Comparison of ENCODE assay signal across 14 cellular contexts in genomic region chr2:229044581-229044980, GRCh38.
"Had no signal": no experiment of that assay in that cellular context is flagged by ENCODE, and none has a peak within 500 bp of the region (broad histone marks: within the 10 kb centered on the region; RNA-seq: fewer than 3 reads in every experiment).

No MANE protein-coding gene starts in this region.

- H3K36me3 ChIP-seq: gastroesophageal sphincter, tibial artery, vagina had no signal

- H3K4me1 ChIP-seq: gastroesophageal sphincter, tibial artery, vagina had no signal

- H3K27me3 Mint-ChIP-seq: activated naive CD4-positive, alpha-beta T cell treated with anti-CD3 and anti-CD28 coated beads, Interleukin-2, amount 10 ng/mL, durations not matched to agents 7 days and 5 days; T-cell had no signal

- H3K27ac Mint-ChIP-seq: activated naive CD4-positive, alpha-beta T cell treated with anti-CD3 and anti-CD28 coated beads, Interleukin-2, amount 10 ng/mL, durations not matched to agents 7 days and 5 days; activated T-helper 2 cell treated with anti-CD3 and anti-CD28 coated beads, Interferon-gamma antibody, Interleukin-2, Interleukin-4, amounts not matched to agents 10 μg/mL and 5 μg/mL and 100 μg/mL, durations not matched to agents 14 hours and 24 hours and 36 hours; stimulated activated effector memory CD8-positive, alpha-beta T cell treated with anti-CD3 and anti-CD28 coated beads, Interleukin-12 subunit alpha, Interleukin-12 subunit beta, amount 100 ng/mL, for 72 hours; T-cell had no signal

- H3K4me1 Mint-ChIP-seq: activated naive CD4-positive, alpha-beta T cell treated with anti-CD3 and anti-CD28 coated beads, Interleukin-2, amount 10 ng/mL, durations not matched to agents 7 days and 5 days; stimulated activated effector memory CD8-positive, alpha-beta T cell treated with anti-CD3 and anti-CD28 coated beads, Interleukin-12 subunit alpha, Interleukin-12 subunit beta, amount 100 ng/mL, for 72 hours; T-cell had no signal

- H3K9me3 Mint-ChIP-seq: activated naive CD4-positive, alpha-beta T cell treated with anti-CD3 and anti-CD28 coated beads, Interleukin-2, amount 10 ng/mL, durations not matched to agents 7 days and 5 days; activated T-helper 2 cell treated with anti-CD3 and anti-CD28 coated beads, Interferon-gamma antibody, Interleukin-2, Interleukin-4, amounts not matched to agents 10 μg/mL and 5 μg/mL and 100 μg/mL, durations not matched to agents 14 hours and 24 hours and 36 hours; neural crest cell had no signal

- H3K4me3 ChIP-seq: dorsolateral prefrontal cortex, gastroesophageal sphincter, hepatocyte, tibial artery, vagina had no signal

- H3K36me3 Mint-ChIP-seq: activated naive CD4-positive, alpha-beta T cell treated with anti-CD3 and anti-CD28 coated beads, Interleukin-2, amount 10 ng/mL, durations not matched to agents 7 days and 5 days; stimulated activated effector memory CD8-positive, alpha-beta T cell treated with anti-CD3 and anti-CD28 coated beads, Interleukin-12 subunit alpha, Interleukin-12 subunit beta, amount 100 ng/mL, for 72 hours; T-cell had no signal

- DNase-seq: activated CD4-positive, alpha-beta T cell treated with anti-CD3 and anti-CD28 coated beads for 48 hours; activated CD8-positive, alpha-beta memory T cell treated with anti-CD3 and anti-CD28 coated beads for 24 hours; activated naive CD4-positive, alpha-beta T cell treated with anti-CD3 and anti-CD28 coated beads, Interleukin-2, amount 10 ng/mL, durations not matched to agents 7 days and 5 days; amniotic stem cell; dorsolateral prefrontal cortex; T-cell; tibial artery had no signal

- H3K27ac ChIP-seq: dorsolateral prefrontal cortex, gastroesophageal sphincter, hepatocyte, tibial artery, vagina had no signal

- H3K4me3 Mint-ChIP-seq: activated naive CD4-positive, alpha-beta T cell treated with anti-CD3 and anti-CD28 coated beads, Interleukin-2, amount 10 ng/mL, durations not matched to agents 7 days and 5 days; neural crest cell; stimulated activated effector memory CD8-positive, alpha-beta T cell treated with anti-CD3 and anti-CD28 coated beads, Interleukin-12 subunit alpha, Interleukin-12 subunit beta, amount 100 ng/mL, for 72 hours; T-cell had no signal

- H3K9me3 ChIP-seq: gastroesophageal sphincter, tibial artery, vagina had no signal

- ATAC-seq: esophagus mucosa; gastroesophageal sphincter; stimulated activated effector memory CD8-positive, alpha-beta T cell treated with anti-CD3 and anti-CD28 coated beads, Interleukin-12 subunit alpha, Interleukin-12 subunit beta, amount 100 ng/mL, for 72 hours; T-cell had no signal

- H3K27me3 ChIP-seq: dorsolateral prefrontal cortex, gastroesophageal sphincter, hepatocyte, tibial artery, vagina had no signal
